Comparison of ENCODE assay signal across 9 cellular contexts in genomic region chr9:68560131-68560844, GRCh38. TPM values are rescaled to one million over a fixed set of nuclear protein-coding genes. Genes with fewer than 3 reads are reported as not detected.
DNase-seq lines count a peak whose midpoint lies in the region; TF ChIP-seq lines count a peak whose summit lies in the region.
"Had no signal": no experiment of that assay in that cellular context is flagged by ENCODE, and none has a peak within 500 bp of the region (broad histone marks: within the 10 kb centered on the region; RNA-seq: fewer than 3 reads in every experiment).

No MANE protein-coding gene starts in this region.

- TF ChIP-seq CTCF in GM12872 (IDR thresholded peaks at IDR 0.05; ENCODE audit: insufficient read depth, low read depth, low read length) = peak; percentile 86
- peak; percentile 73 for TF ChIP-seq CTCF in epithelial cell of proximal tubule (conservative IDR thresholded peaks at IDR 0.05; ENCODE audit: low read depth, low read length)
- no peak for TF ChIP-seq CTCF in RWPE1 (conservative IDR thresholded peaks at IDR 0.05; ENCODE audit: low read depth)

- POLR2A ChIA-PET in RWPE1 (lab: Yijun Ruan, JAX; ENCODE audit: low non-redundant PET) = no interaction called here

- no peak overlapping the region for H3K4me3 ChIP-seq in epithelial cell of proximal tubule (ENCODE audit: low read depth, low read length)

- CTCF ChIA-PET in RWPE1 (lab: Yijun Ruan, JAX) = interaction anchor here (0.6 to 1.1 kb wide), 2 partner anchors 14 to 391 kb away, joined by 4 read pairs; no protein-coding TSS in a partner anchor

- H3K27ac ChIP-seq in RWPE1 = no peak overlapping the region

- peak; percentile 40 for DNase-seq in HuH-7 (ENCODE audit: low spot score)
- DNase-seq in activated CD4-positive, alpha-beta T cell treated with anti-CD3 and anti-CD28 coated beads for 48 hours = peak; percentile 75
- DNase-seq in epithelial cell of proximal tubule (ENCODE audit: low read depth) = peak; percentile 78
- peak; percentile 11 for DNase-seq in myocyte (ENCODE audit: low read depth)
- peak; percentile 53 for DNase-seq in stromal cell of bone marrow (ENCODE audit: low read depth)
- DNase-seq in RWPE1 (ENCODE audit: low spot score) = no peak
- no peak for DNase-seq in NCI-H345 (lab: John Stamatoyannopoulos, UW)

RNA-seq across cellular contexts. Expression of gene TMEM252, which starts 19.6 kb away (rescaled TPM):
- total RNA-seq in epithelial cell of proximal tubule (not detected in 2 replicates), myocyte (not detected in 2 replicates)
- not detected for polyA plus RNA-seq in myocyte (2012)
- total RNA-seq: urinary bladder had no signal

Comparison
In these comparisons a context has a peak if more than half of its experiments do, and no peak if none do; other contexts are left out.
1. DNase-seq: peak in HuH-7 (single experiment), activated CD4-positive, alpha-beta T cell treated with anti-CD3 and anti-CD28 coated beads for 48 hours (single experiment), epithelial cell of proximal tubule (single experiment), myocyte (single experiment) and stromal cell of bone marrow (single experiment); none in RWPE1 (single experiment) and NCI-H345 (single experiment).